ENCODE assay signal across 13 cellular contexts in genomic region chr5:245717-246116, GRCh38. TPM values are rescaled to one million over a fixed set of nuclear protein-coding genes. Genes with fewer than 3 reads are reported as not detected.
"Had no signal": no experiment of that assay in that cellular context is flagged by ENCODE, and none has a peak within 500 bp of the region (broad histone marks: within the 10 kb centered on the region; RNA-seq: fewer than 3 reads in every experiment).

No MANE protein-coding gene starts in this region.

RNA-seq across cellular contexts. Expression of gene LRRC14B, which starts 54.4 kb away (rescaled TPM):
- total RNA-seq: activated CD4-positive, alpha-beta memory T cell treated with anti-CD3 and anti-CD28 coated beads for 36 hours; activated CD4-positive, alpha-beta T cell treated with anti-CD3 and anti-CD28 coated beads, Interleukin-2, amount 10 ng/mL, durations not matched to agents 24 days and 14 days; activated CD8-positive, alpha-beta T cell treated with anti-CD3 and anti-CD28 coated beads, Interleukin-2, amount 10 ng/mL, durations not matched to agents 7 days and 5 days; activated T-helper 17 cell treated with anti-CD3 and anti-CD28 coated beads, Interleukin-2, amount 50 U/mL, for 72 hours; astrocyte; chondrocyte; dermis blood vessel endothelial cell; endothelial cell of umbilical vein; esophagus muscularis mucosa; gastroesophageal sphincter; glomerular endothelial cell; T-helper 1 cell treated with Interleukin-12 subunit alpha and Interleukin-12 subunit beta and Interleukin-4 antibody, amounts not matched to agents 30 ng/mL and 1 ng/mL, for 36 hours had no signal
- polyA plus RNA-seq: adipose tissue, endothelial cell of umbilical vein had no signal
